In genomic region chr6:116570856-116571682, GRCh38 we compare ENCODE assay signal across 1 cellular context.
TF ChIP-seq lines count a peak whose summit lies in the region.

Gene RWDD1, plus strand, starts transcription at chr6:116571504. Its CDS starts 79 bp downstream, at chr6:116571583.

TF ChIP-seq in A549, 52 proteins besides CTCF, POLR2A, EP300 and RAD21 (continued from another document):
- TF ChIP-seq REST (IDR thresholded peaks at IDR 0.05) (no peak), FOXS1 (CRISPR knock-in tag; IDR thresholded peaks at IDR 0.05) (no peak), POLR2AphosphoS2 (conservative IDR thresholded peaks at IDR 0.05; ENCODE audit: low read length) (no peak), CEBPB (IDR thresholded peaks at IDR 0.05) (peak in 1 of 2 experiments; percentile 56; a peak in 1 of 4 replicates)
TF ChIP-seq in A549: peak in this region for 8.
